In genomic region chrX:8913665-8914409, GRCh38 we compare ENCODE assay signal across 13 cellular contexts.
DNase-seq lines count a peak whose midpoint lies in the region; ATAC-seq and TF ChIP-seq lines count a peak whose summit lies in the region.
"Had no signal": no experiment of that assay in that cellular context is flagged by ENCODE, and none has a peak within 500 bp of the region (broad histone marks: within the 10 kb centered on the region; RNA-seq: fewer than 3 reads in every experiment).

No MANE protein-coding gene starts in this region.

- TF ChIP-seq EP300 in ovary (IDR thresholded peaks at IDR 0.05), result no peak

- no peak for TF ChIP-seq POLR2A in ovary (IDR thresholded peaks at IDR 0.05)

- no peaks in the 10 kb centered on the region for H3K27me3 ChIP-seq in SJCRH30
- no peaks in the 10 kb centered on the region for H3K27me3 ChIP-seq in ovary
- H3K27me3 ChIP-seq: BE2C had no signal

- 33 to 40% (median 37%) methylated on average over 6 of the region's 6 CpGs for WGBS in ovary, 3 donors

- H3K27ac ChIP-seq in SJCRH30, result peak overlapping the region; percentile 66
- H3K27ac ChIP-seq in ovary, result peak overlapping the region in 1 of 2 donors; percentile 3

- H3K4me1 ChIP-seq in SJCRH30 (peaks cover 16% of the 10 kb centered on the region), ovary (ENCODE audit: insufficient read depth) (peaks cover 2% of the 10 kb centered on the region)
- H3K4me1 ChIP-seq: BE2C had no signal

- no peaks in the 10 kb centered on the region for H3K36me3 ChIP-seq in SJCRH30
- H3K36me3 ChIP-seq in ovary, result no peaks in the 10 kb centered on the region
- H3K36me3 ChIP-seq: BE2C had no signal

- TF ChIP-seq CTCF in fibroblast of pulmonary artery (IDR thresholded peaks at IDR 0.05; ENCODE audit: low read length, missing control alignments), result no peak
- no peak for TF ChIP-seq CTCF in ovary (IDR thresholded peaks at IDR 0.05)

- intact Hi-C loops in ovary (cut with DNase I), result no loop called here

- peak; percentile 30 for DNase-seq in AG08396 (ENCODE audit: low spot score)
- peak; percentile 77 to 87 for DNase-seq in SJCRH30
- DNase-seq in fibroblast of pulmonary artery (ENCODE audit: low read depth), result peak; percentile 75
- DNase-seq in ovary, result peak in 4 of 5 donors; percentile 17 to 39 (median 28)
- DNase-seq in DMS153 treated with DMSO at 0.1 percent for 48 hours (lab: John Stamatoyannopoulos, UW; ENCODE audit: unreplicated experiment), result no peak
- DNase-seq in cerebellar nuclear complex (lab: John Stamatoyannopoulos, UW), result no peak
- DNase-seq in NCI-H1105 (lab: John Stamatoyannopoulos, UW), result no peak
- DNase-seq: BE2C, mesendoderm, NCI-H1092 treated with DMSO at 0.1 percent for 48 hours, NCI-H774, retina had no signal

- H3K4me3 ChIP-seq in SJCRH30 (no peak overlapping the region), fibroblast of pulmonary artery (replicated peaks; ENCODE audit: low read depth, low read length) (no peak overlapping the region), ovary (no peak overlapping the region)

- no peak for ATAC-seq in GM19397 (IDR thresholded peaks at IDR 0.05; ENCODE audit: unreplicated experiment)

- H3K9me3 ChIP-seq in SJCRH30 (replicated peaks) (no peaks in the 10 kb centered on the region), ovary (no peaks in the 10 kb centered on the region)
- H3K9me3 ChIP-seq: BE2C had no signal

Comparison
In these comparisons a context has a peak if more than half of its experiments do, and no peak if none do; other contexts are left out.
1. DNase-seq: peak in AG08396 (single experiment), SJCRH30 (2 of 2), fibroblast of pulmonary artery (single experiment) and ovary (4 of 5); none in DMS153 treated with DMSO at 0.1 percent for 48 hours (single experiment), cerebellar nuclear complex (0 of 2) and NCI-H1105 (single experiment).